1 cellular context compared by ENCODE assay signal in genomic region chrX:133258481-133258880, GRCh38.
TF ChIP-seq lines count a peak whose summit lies in the region.

No MANE protein-coding gene starts in this region.

TF ChIP-seq in IMR-90, 13 proteins besides CTCF, POLR2A, EP300 and RAD21 (continued from another document):
- TF ChIP-seq, protein P1, sequence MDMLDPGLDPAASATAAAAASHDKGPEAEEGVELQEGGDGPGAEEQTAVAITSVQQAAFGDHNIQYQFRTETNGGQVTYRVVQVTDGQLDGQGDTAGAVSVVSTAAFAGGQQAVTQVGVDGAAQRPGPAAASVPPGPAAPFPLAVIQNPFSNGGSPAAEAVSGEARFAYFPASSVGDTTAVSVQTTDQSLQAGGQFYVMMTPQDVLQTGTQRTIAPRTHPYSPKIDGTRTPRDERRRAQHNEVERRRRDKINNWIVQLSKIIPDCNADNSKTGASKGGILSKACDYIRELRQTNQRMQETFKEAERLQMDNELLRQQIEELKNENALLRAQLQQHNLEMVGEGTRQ (IDR thresholded peaks at IDR 0.05; ENCODE audit: low read depth, low read length), result no peak
- TF ChIP-seq NFE2L2 (IDR thresholded peaks at IDR 0.05; ENCODE audit: low read depth, low read length), result no peak
